Comparison of ENCODE assay signal across 1 cellular context in the genomic region with DNA sequence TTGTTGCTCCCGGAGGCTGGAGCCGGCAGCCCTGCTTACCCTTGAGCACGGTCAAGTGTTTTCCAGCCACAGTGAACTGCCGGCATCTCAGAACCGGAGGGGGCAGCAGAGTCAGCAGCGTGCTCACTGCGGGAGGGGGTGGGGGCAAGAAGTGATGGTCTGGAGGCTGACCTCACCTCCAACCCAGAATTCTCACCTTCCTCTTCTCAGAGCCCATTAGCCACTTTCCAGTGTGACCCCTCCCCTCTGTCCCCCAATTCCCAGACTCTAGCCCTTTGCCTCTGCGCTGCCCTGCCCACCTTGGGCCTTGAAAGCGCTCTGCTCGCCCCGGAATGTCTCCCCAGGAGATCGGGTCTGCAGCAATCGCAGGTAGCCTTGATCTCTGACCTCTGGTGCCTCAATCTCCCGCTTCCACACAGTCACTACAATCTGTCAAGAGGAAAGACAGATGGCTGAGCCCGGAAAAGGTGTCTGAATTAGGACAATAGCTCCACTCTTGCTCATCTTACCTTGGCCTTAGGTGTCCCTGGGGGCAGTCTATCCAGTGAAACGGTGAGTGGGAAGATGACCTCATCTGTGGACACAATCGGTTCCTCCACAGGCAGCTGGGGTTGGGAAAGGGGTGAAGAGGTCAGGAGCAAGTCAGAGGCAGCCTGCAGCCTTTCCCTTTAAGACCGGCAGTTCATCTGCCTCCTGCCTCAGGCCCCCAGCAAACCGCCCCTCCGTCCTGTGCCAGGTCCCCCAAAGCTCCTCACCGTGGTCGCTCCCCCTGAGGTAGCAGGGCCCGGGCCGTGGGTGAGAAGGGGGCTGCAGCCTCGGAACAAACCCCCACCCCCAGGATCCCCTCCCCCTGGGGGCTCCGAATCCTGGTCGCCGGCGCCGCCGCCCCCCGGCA.
TF ChIP-seq lines count a peak whose summit lies in the region.

No MANE protein-coding gene starts in this region.

TF ChIP-seq in K562, 482 proteins besides CTCF, POLR2A, EP300 and RAD21 (continued from another document and continues in another):
- TF ChIP-seq ZNF609 (CRISPR knock-in tag; IDR thresholded peaks at IDR 0.05; ENCODE audit: borderline replicate concordance) = no peak
- TF ChIP-seq TBP (optimal IDR thresholded peaks at IDR 0.05; ENCODE audit: low read depth, low read length) = no peak
- TF ChIP-seq CHCHD3 (CRISPR knock-in tag; IDR thresholded peaks at IDR 0.05) = no peak
- no peak for TF ChIP-seq ZNF644 (tag; IDR thresholded peaks at IDR 0.05; ENCODE audit: low read depth)
- TF ChIP-seq GTF2E2 (tag; IDR thresholded peaks at IDR 0.05) = no peak
- TF ChIP-seq SMARCA5 (IDR thresholded peaks at IDR 0.05) = peak; percentile 69; the same call in 1 of the 2 replicates
- TF ChIP-seq RERE (CRISPR knock-in tag; IDR thresholded peaks at IDR 0.05; ENCODE audit: borderline replicate concordance) = no peak
- no peak for TF ChIP-seq TCF7 (IDR thresholded peaks at IDR 0.05; ENCODE audit: borderline replicate concordance)
- no peak; the same call in 1 of the 2 replicates for TF ChIP-seq NFIC (IDR thresholded peaks at IDR 0.05)
- TF ChIP-seq, protein P1, sequence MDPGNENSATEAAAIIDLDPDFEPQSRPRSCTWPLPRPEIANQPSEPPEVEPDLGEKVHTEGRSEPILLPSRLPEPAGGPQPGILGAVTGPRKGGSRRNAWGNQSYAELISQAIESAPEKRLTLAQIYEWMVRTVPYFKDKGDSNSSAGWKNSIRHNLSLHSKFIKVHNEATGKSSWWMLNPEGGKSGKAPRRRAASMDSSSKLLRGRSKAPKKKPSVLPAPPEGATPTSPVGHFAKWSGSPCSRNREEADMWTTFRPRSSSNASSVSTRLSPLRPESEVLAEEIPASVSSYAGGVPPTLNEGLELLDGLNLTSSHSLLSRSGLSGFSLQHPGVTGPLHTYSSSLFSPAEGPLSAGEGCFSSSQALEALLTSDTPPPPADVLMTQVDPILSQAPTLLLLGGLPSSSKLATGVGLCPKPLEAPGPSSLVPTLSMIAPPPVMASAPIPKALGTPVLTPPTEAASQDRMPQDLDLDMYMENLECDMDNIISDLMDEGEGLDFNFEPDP (CRISPR knock-in tag; IDR thresholded peaks at IDR 0.05) = peak; percentile 72; the same call in 1 of the 2 replicates
- TF ChIP-seq CHD2 (IDR thresholded peaks at IDR 0.05; ENCODE audit: low read depth, low read length) = no peak
- TF ChIP-seq HNRNPLL (IDR thresholded peaks at IDR 0.05; ENCODE audit: low read depth, low read length, poor library complexity, severe bottlenecking) = peak; percentile 16
- TF ChIP-seq ZNF134 (CRISPR knock-in tag; conservative IDR thresholded peaks at IDR 0.05) = no peak
- peak; percentile 74; the same call in 1 of the 2 replicates for TF ChIP-seq FOXP4 (CRISPR knock-in tag; IDR thresholded peaks at IDR 0.05; ENCODE audit: borderline replicate concordance)
- TF ChIP-seq SIN3A (IDR thresholded peaks at IDR 0.05; ENCODE audit: borderline replicate concordance in 2 of 2, control insufficient read depth in 1 of 2, low read depth in 2 of 2, low read length in 2 of 2) = peak in 1 of 2 experiments; percentile 58; a peak in 1 of 4 replicates
- no peak for TF ChIP-seq EHMT2 (IDR thresholded peaks at IDR 0.05)
- TF ChIP-seq BMI1 (IDR thresholded peaks at IDR 0.05; ENCODE audit: low read length) = no peak
- no peak for TF ChIP-seq CC2D1A (IDR thresholded peaks at IDR 0.05)
- TF ChIP-seq IRF1 (CRISPR knock-in tag; IDR thresholded peaks at IDR 0.05; ENCODE audit: borderline replicate concordance) = no peak
- no peak for TF ChIP-seq HMG20B (CRISPR knock-in tag; IDR thresholded peaks at IDR 0.05)
- TF ChIP-seq SAP30 (IDR thresholded peaks at IDR 0.05; ENCODE audit: borderline replicate concordance, insufficient read depth, low read depth, low read length, poor library complexity, severe bottlenecking) = no peak
- TF ChIP-seq, protein P2, sequence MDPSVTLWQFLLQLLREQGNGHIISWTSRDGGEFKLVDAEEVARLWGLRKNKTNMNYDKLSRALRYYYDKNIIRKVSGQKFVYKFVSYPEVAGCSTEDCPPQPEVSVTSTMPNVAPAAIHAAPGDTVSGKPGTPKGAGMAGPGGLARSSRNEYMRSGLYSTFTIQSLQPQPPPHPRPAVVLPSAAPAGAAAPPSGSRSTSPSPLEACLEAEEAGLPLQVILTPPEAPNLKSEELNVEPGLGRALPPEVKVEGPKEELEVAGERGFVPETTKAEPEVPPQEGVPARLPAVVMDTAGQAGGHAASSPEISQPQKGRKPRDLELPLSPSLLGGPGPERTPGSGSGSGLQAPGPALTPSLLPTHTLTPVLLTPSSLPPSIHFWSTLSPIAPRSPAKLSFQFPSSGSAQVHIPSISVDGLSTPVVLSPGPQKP (CRISPR knock-in tag; IDR thresholded peaks at IDR 0.05) = no peak
- TF ChIP-seq ZNF785 (CRISPR knock-in tag; IDR thresholded peaks at IDR 0.05) = no peak
- TF ChIP-seq ZNF695 (CRISPR knock-in tag; IDR thresholded peaks at IDR 0.05) = no peak
- TF ChIP-seq CHD1 (IDR thresholded peaks at IDR 0.05; ENCODE audit: low read length) = no peak
- TF ChIP-seq SNRNP70 (optimal IDR thresholded peaks at IDR 0.05; ENCODE audit: low read depth, low read length) = no peak
- TF ChIP-seq, protein P3, sequence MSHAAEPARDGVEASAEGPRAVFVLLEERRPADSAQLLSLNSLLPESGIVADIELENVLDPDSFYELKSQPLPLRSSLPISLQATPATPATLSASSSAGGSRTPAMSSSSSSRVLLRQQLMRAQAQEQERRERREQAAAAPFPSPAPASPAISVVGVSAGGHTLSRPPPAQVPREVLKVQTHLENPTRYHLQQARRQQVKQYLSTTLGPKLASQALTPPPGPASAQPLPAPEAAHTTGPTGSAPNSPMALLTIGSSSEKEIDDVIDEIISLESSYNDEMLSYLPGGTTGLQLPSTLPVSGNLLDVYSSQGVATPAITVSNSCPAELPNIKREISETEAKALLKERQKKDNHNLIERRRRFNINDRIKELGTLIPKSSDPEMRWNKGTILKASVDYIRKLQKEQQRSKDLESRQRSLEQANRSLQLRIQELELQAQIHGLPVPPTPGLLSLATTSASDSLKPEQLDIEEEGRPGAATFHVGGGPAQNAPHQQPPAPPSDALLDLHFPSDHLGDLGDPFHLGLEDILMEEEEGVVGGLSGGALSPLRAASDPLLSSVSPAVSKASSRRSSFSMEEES (CRISPR knock-in tag; IDR thresholded peaks at IDR 0.05) = no peak
- TF ChIP-seq, protein P4, sequence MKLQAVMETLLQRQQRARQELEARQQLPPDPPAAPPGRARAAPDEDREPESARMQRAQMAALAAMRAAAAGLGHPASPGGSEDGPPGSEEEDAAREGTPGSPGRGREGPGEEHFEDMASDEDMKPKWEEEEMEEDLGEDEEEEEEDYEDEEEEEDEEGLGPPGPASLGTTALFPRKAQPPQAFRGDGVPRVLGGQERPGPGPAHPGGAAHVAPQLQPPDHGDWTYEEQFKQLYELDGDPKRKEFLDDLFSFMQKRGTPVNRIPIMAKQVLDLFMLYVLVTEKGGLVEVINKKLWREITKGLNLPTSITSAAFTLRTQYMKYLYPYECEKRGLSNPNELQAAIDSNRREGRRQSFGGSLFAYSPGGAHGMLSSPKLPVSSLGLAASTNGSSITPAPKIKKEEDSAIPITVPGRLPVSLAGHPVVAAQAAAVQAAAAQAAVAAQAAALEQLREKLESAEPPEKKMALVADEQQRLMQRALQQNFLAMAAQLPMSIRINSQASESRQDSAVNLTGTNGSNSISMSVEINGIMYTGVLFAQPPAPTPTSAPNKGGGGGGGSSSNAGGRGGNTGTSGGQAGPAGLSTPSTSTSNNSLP (IDR thresholded peaks at IDR 0.05; ENCODE audit: borderline replicate concordance, low read depth, low read length) = no peak
- TF ChIP-seq EWSR1 (IDR thresholded peaks at IDR 0.05; ENCODE audit: borderline replicate concordance, low read depth, partially characterized antibody) = no peak
- TF ChIP-seq CGGBP1 (CRISPR knock-in tag; IDR thresholded peaks at IDR 0.05) = no peak
- TF ChIP-seq ZNF41 (CRISPR knock-in tag; conservative IDR thresholded peaks at IDR 0.05) = no peak
- TF ChIP-seq SRSF3 (IDR thresholded peaks at IDR 0.05; ENCODE audit: insufficient read depth, low read length) = no peak
- peak; percentile 60; the same call in 1 of the 2 replicates for TF ChIP-seq ZKSCAN1 (IDR thresholded peaks at IDR 0.05; ENCODE audit: low read depth, low read length)
- no peak for TF ChIP-seq ZNF184 (CRISPR knock-in tag; IDR thresholded peaks at IDR 0.05)
- TF ChIP-seq ZNF780A (CRISPR knock-in tag; IDR thresholded peaks at IDR 0.05) = no peak
- no peak for TF ChIP-seq ZNF3 (CRISPR knock-in tag; IDR thresholded peaks at IDR 0.05)
- TF ChIP-seq NFE2 (IDR thresholded peaks at IDR 0.05; ENCODE audit: low read depth) = no peak; the same call in none of the 2 replicates
